3 cellular contexts compared by ENCODE assay signal in genomic region chr5:85392309-85392708, GRCh38.
DNase-seq lines count a peak whose midpoint lies in the region; ATAC-seq, FAIRE-seq and TF ChIP-seq lines count a peak whose summit lies in the region.
"Not testable (repeated sequence)": the region's sequence is repeated elsewhere in the genome, so short reads cannot be mapped to it uniquely, and the experiment has no call there.

No MANE protein-coding gene starts in this region.

- FAIRE-seq in endometrium (lab: Jason Lieb, UNC): peak; percentile 78
- peak; percentile 52 for FAIRE-seq in frontal cortex (lab: Jason Lieb, UNC)

- TF ChIP-seq CTCF in WTC11 (IDR thresholded peaks at IDR 0.05): not testable (repeated sequence)

- not testable (repeated sequence) for H3K4me1 Mint-ChIP-seq in WTC11

- not testable (repeated sequence) for H3K36me3 Mint-ChIP-seq in WTC11

- POLR2A ChIA-PET in WTC11 (lab: Charles Lee): not testable (repeated sequence)

- H3K4me3 Mint-ChIP-seq in WTC11: not testable (repeated sequence)

- not testable (repeated sequence) for ATAC-seq in WTC11

- not testable (repeated sequence) for H3K27me3 Mint-ChIP-seq in WTC11 (ENCODE audit: low read depth)

- not testable (repeated sequence) for H3K27ac Mint-ChIP-seq in WTC11

- not testable (repeated sequence) for H3K9me3 Mint-ChIP-seq in WTC11

- not testable (repeated sequence) for DNase-seq in WTC11 (ENCODE audit: low spot score); frontal cortex (ENCODE audit: low spot score in 2 of 2)

- CTCF ChIA-PET in WTC11 (lab: Charles Lee): not testable (repeated sequence)

TF ChIP-seq in WTC11, 78 proteins besides CTCF, POLR2A, EP300 and RAD21:
- TF ChIP-seq HMGA2 (CRISPR knock-in tag; IDR thresholded peaks at IDR 0.05): peak; percentile 92
TF ChIP-seq in WTC11: peak in this region for 1; not testable (repeated sequence) for 77.
